Comparison of ENCODE assay signal across 1 cellular context in genomic region chr4:85501145-85501544, GRCh38. TPM values are rescaled to one million over a fixed set of nuclear protein-coding genes. Genes with fewer than 3 reads are reported as not detected.
"Had no signal": no experiment of that assay in that cellular context is flagged by ENCODE, and none has a peak within 500 bp of the region (broad histone marks: within the 10 kb centered on the region; RNA-seq: fewer than 3 reads in every experiment).

No MANE protein-coding gene starts in this region.

RNA-seq across cellular contexts. Expression of gene ARHGAP24, which starts 26.2 kb away (rescaled TPM):
- polyA plus RNA-seq: naive thymus-derived CD4-positive, alpha-beta T cell had no signal
